25 cellular contexts compared by ENCODE assay signal in genomic region chr7:16189026-16189715, GRCh38.
A peak's percentile ranks its signal among the peaks of the same experiment; 100 is the strongest.
DNase-seq lines count a peak whose midpoint lies in the region; ATAC-seq, FAIRE-seq and TF ChIP-seq lines count a peak whose summit lies in the region.
"Had no signal": no experiment of that assay in that cellular context is flagged by ENCODE, and none has a peak within 500 bp of the region (broad histone marks: within the 10 kb centered on the region; RNA-seq: fewer than 3 reads in every experiment).

No MANE protein-coding gene starts in this region.

- no peak overlapping the region for H2AFZ ChIP-seq in astrocyte (ENCODE audit: low read depth, low read length)

- no peak for DNase-seq in H54 (ENCODE audit: insufficient read length, low spot score)
- DNase-seq in astrocyte (ENCODE audit: low read depth): peak; percentile 51
- DNase-seq in fibroblast of pulmonary artery (ENCODE audit: low read depth): peak; percentile 59
- no peak for DNase-seq in coronary artery (ENCODE audit: low spot score)
- no peak for DNase-seq in NCI-H146 treated with DMSO at 0.1 percent for 48 hours (lab: John Stamatoyannopoulos, UW; ENCODE audit: unreplicated experiment)
- DNase-seq in prostate gland (ENCODE audit: low spot score): no peak
- DNase-seq: activated effector memory CD4-positive, alpha-beta T cell treated with Interleukin-2 at 50 U/mL for 16 hours; erythroblast; GOT3; head of caudate nucleus; left ventricle myocardium superior; NCI-H1092 treated with DMSO at 0.1 percent for 48 hours; NCI-H2081; NCI-H510A treated with DMSO at 0.1 percent for 48 hours; RPMI8226; spleen; stimulated activated CD4-positive, alpha-beta T cell treated with anti-CD3 and anti-CD28 coated beads, Interleukin-4, amount 100 ng/mL, for 24 hours; trophoblast cell had no signal

- H3K4me3 ChIP-seq in astrocyte (ENCODE audit: insufficient read depth, low read depth, low read length) (no peak overlapping the region), fibroblast of pulmonary artery (replicated peaks; ENCODE audit: low read depth, low read length) (no peak overlapping the region), coronary artery (no peak overlapping the region), prostate gland (no peak overlapping the region)
- H3K4me3 ChIP-seq: BLaER1 treated with 17β-estradiol and CSF1 and Interleukin-3, amounts not matched to agents 10 nM and 100 nM; SK-N-MC; spleen had no signal

- H3K27ac ChIP-seq in astrocyte (ENCODE audit: low read depth, low read length): no peak overlapping the region
- H3K27ac ChIP-seq in coronary artery: no peak overlapping the region
- no peak overlapping the region for H3K27ac ChIP-seq in prostate gland
- H3K27ac ChIP-seq: BLaER1 treated with 17β-estradiol and CSF1 and Interleukin-3, amounts not matched to agents 10 nM and 100 nM; SK-N-MC; spleen had no signal

- H3K9me3 ChIP-seq in astrocyte (ENCODE audit: insufficient read depth, low read depth, low read length): no peaks in the 10 kb centered on the region
- H3K9me3 ChIP-seq in prostate gland: no peaks in the 10 kb centered on the region
- H3K9me3 ChIP-seq: BLaER1 treated with 17β-estradiol and CSF1 and Interleukin-3, amounts not matched to agents 10 nM and 100 nM; spleen had no signal

- TF ChIP-seq CTCF in astrocyte (IDR thresholded peaks at IDR 0.05; ENCODE audit: insufficient read depth, low read depth, low read length) (no peak), fibroblast of pulmonary artery (IDR thresholded peaks at IDR 0.05; ENCODE audit: low read length, missing control alignments) (no peak), coronary artery (IDR thresholded peaks at IDR 0.05) (no peak), prostate gland (IDR thresholded peaks at IDR 0.05) (no peak)

- H3K79me2 ChIP-seq in astrocyte (ENCODE audit: insufficient read depth, low read length): no peaks in the 10 kb centered on the region

- no peaks in the 10 kb centered on the region for H3K4me1 Mint-ChIP-seq in astrocyte (ENCODE audit: low read depth, unreplicated experiment)
- H3K4me1 Mint-ChIP-seq: central memory CD8-positive, alpha-beta T cell had no signal

- H3K4me3 Mint-ChIP-seq in astrocyte (ENCODE audit: unreplicated experiment): no peak overlapping the region
- H3K4me3 Mint-ChIP-seq: central memory CD8-positive, alpha-beta T cell; stimulated activated naive CD8-positive, alpha-beta T cell treated with anti-CD3 and anti-CD28 coated beads, Interleukin-15, Interleukin-2, amounts not matched to agents 100 ng/mL and 50 ng/mL, for 24 hours; T-helper 2 cell treated with Interferon-gamma antibody and Interleukin-4, amounts not matched to agents 5 μg/mL and 100 μg/mL, for 36 hours had no signal

- H3K9me3 Mint-ChIP-seq in astrocyte (ENCODE audit: unreplicated experiment): no peaks in the 10 kb centered on the region
- H3K9me3 Mint-ChIP-seq: central memory CD8-positive, alpha-beta T cell; T-helper 2 cell treated with Interferon-gamma antibody and Interleukin-4, amounts not matched to agents 5 μg/mL and 100 μg/mL, for 36 hours had no signal

- no peaks in the 10 kb centered on the region for H3K36me3 Mint-ChIP-seq in astrocyte (ENCODE audit: low read depth, unreplicated experiment)

- no peak overlapping the region for H3K27ac Mint-ChIP-seq in astrocyte (ENCODE audit: unreplicated experiment)
- H3K27ac Mint-ChIP-seq: stimulated activated naive CD8-positive, alpha-beta T cell treated with anti-CD3 and anti-CD28 coated beads, Interleukin-15, Interleukin-2, amounts not matched to agents 100 ng/mL and 50 ng/mL, for 24 hours; T-helper 2 cell treated with Interferon-gamma antibody and Interleukin-4, amounts not matched to agents 5 μg/mL and 100 μg/mL, for 36 hours had no signal

- no peaks in the 10 kb centered on the region for H3K27me3 Mint-ChIP-seq in astrocyte (ENCODE audit: low read depth, unreplicated experiment)
- H3K27me3 Mint-ChIP-seq: central memory CD8-positive, alpha-beta T cell; stimulated activated naive CD8-positive, alpha-beta T cell treated with anti-CD3 and anti-CD28 coated beads, Interleukin-15, Interleukin-2, amounts not matched to agents 100 ng/mL and 50 ng/mL, for 24 hours had no signal

- no peak for TF ChIP-seq POLR2A in H54 (IDR thresholded peaks at IDR 0.05; ENCODE audit: low read depth, low read length)
- no peak for TF ChIP-seq POLR2A in prostate gland (IDR thresholded peaks at IDR 0.05)

- 86% methylated on average over 2 of the region's 2 CpGs for WGBS in prostate gland

- H3K4me1 ChIP-seq in astrocyte (ENCODE audit: insufficient read depth, low read length): no peaks in the 10 kb centered on the region
- no peaks in the 10 kb centered on the region for H3K4me1 ChIP-seq in prostate gland (replicated peaks)
- H3K4me1 ChIP-seq: BLaER1 treated with 17β-estradiol and CSF1 and Interleukin-3, amounts not matched to agents 10 nM and 100 nM; spleen had no signal

- no peak overlapping the region for H3K9ac ChIP-seq in astrocyte (ENCODE audit: low read length)
- H3K9ac ChIP-seq: BLaER1 treated with 17β-estradiol and CSF1 and Interleukin-3, amounts not matched to agents 10 nM and 100 nM had no signal

- intact Hi-C loops in prostate gland (cut with DNase I): no loop called here

- FAIRE-seq in H54 (lab: Jason Lieb, UNC) (peak; percentile 65), astrocyte (lab: Jason Lieb, UNC) (no peak)
- FAIRE-seq: D721Med had no signal

- H4K20me1 ChIP-seq in astrocyte (ENCODE audit: insufficient read depth, low read length): no peaks in the 10 kb centered on the region
- H4K20me1 ChIP-seq: BLaER1 treated with 17β-estradiol and CSF1 and Interleukin-3, amounts not matched to agents 10 nM and 100 nM had no signal

- ATAC-seq in GM18502 (IDR thresholded peaks at IDR 0.05; ENCODE audit: poor library complexity, unreplicated experiment): no peak
- ATAC-seq: left ventricle myocardium superior had no signal

- no peaks in the 10 kb centered on the region for H3K27me3 ChIP-seq in astrocyte (ENCODE audit: insufficient read depth, low read length)
- H3K27me3 ChIP-seq in prostate gland (replicated peaks; ENCODE audit: insufficient read depth): no peaks in the 10 kb centered on the region
- H3K27me3 ChIP-seq: BLaER1 treated with 17β-estradiol and CSF1 and Interleukin-3, amounts not matched to agents 10 nM and 100 nM; spleen had no signal

- no peaks in the 10 kb centered on the region for H3K36me3 ChIP-seq in astrocyte (ENCODE audit: insufficient read depth, low read length)
- no peaks in the 10 kb centered on the region for H3K36me3 ChIP-seq in prostate gland
- H3K36me3 ChIP-seq: BLaER1 treated with 17β-estradiol and CSF1 and Interleukin-3, amounts not matched to agents 10 nM and 100 nM; spleen had no signal

- no peak overlapping the region for H3K4me2 ChIP-seq in astrocyte (ENCODE audit: low read length)
- H3K4me2 ChIP-seq: BLaER1 treated with 17β-estradiol and CSF1 and Interleukin-3, amounts not matched to agents 10 nM and 100 nM had no signal

Comparison
In these comparisons a context has a peak if more than half of its experiments do, and no peak if none do; other contexts are left out.
1. DNase-seq: peak in astrocyte (single experiment) and fibroblast of pulmonary artery (single experiment); none in H54 (single experiment), coronary artery (single experiment), NCI-H146 treated with DMSO at 0.1 percent for 48 hours (single experiment) and prostate gland (single experiment).